ENCODE assay signal across 20 cellular contexts in genomic region chr12:113835433-113835832, GRCh38.
"Had no signal": no experiment of that assay in that cellular context is flagged by ENCODE, and none has a peak within 500 bp of the region (broad histone marks: within the 10 kb centered on the region; RNA-seq: fewer than 3 reads in every experiment).

No MANE protein-coding gene starts in this region.

- DNase-seq: erythroblast; foreskin keratinocyte; immature natural killer cell; kidney; left cardiac atrium; left ventricle myocardium inferior; lower lobe of right lung; naive B cell; nucleus accumbens; pancreas; right cardiac atrium; small intestine; stimulated activated CD4-positive, alpha-beta T cell treated with anti-CD3 and anti-CD28 coated beads, Interleukin-12 subunit alpha, Interleukin-12 subunit beta, amount 100 ng/mL, for 4 hours; stimulated activated CD4-positive, alpha-beta T cell treated with anti-CD3 and anti-CD28 coated beads, Interleukin-2, amount 100 ng/mL, for 48 hours; testis; upper lobe of right lung had no signal

- ATAC-seq: foreskin keratinocyte, left cardiac atrium, lower lobe of right lung, pancreas, right cardiac atrium, upper lobe of right lung had no signal

- H3K27ac Mint-ChIP-seq: memory B cell; progenitor cell of endocrine pancreas; stimulated activated naive CD8-positive, alpha-beta T cell treated with anti-CD3 and anti-CD28 coated beads, Interleukin-15, Interleukin-2, amounts not matched to agents 100 ng/mL and 50 ng/mL, for 24 hours had no signal

- H3K9me3 Mint-ChIP-seq: immature natural killer cell; memory B cell; naive B cell; nephron; stimulated activated naive CD8-positive, alpha-beta T cell treated with anti-CD3 and anti-CD28 coated beads, Interleukin-15, Interleukin-2, amounts not matched to agents 100 ng/mL and 50 ng/mL, for 24 hours had no signal

- H3K4me1 Mint-ChIP-seq: immature natural killer cell had no signal

- H3K27me3 Mint-ChIP-seq: memory B cell; naive B cell; stimulated activated naive CD8-positive, alpha-beta T cell treated with anti-CD3 and anti-CD28 coated beads, Interleukin-15, Interleukin-2, amounts not matched to agents 100 ng/mL and 50 ng/mL, for 24 hours had no signal

- H3K4me3 Mint-ChIP-seq: immature natural killer cell; memory B cell; naive B cell; nephron; stimulated activated naive CD8-positive, alpha-beta T cell treated with anti-CD3 and anti-CD28 coated beads, Interleukin-15, Interleukin-2, amounts not matched to agents 100 ng/mL and 50 ng/mL, for 24 hours had no signal
